8 cellular contexts compared by ENCODE assay signal in genomic region chr6:26126394-26127221, GRCh38. TPM values are rescaled to one million over a fixed set of nuclear protein-coding genes. Genes with fewer than 3 reads are reported as not detected.
DNase-seq lines count a peak whose midpoint lies in the region; ATAC-seq and TF ChIP-seq lines count a peak whose summit lies in the region.

No MANE protein-coding gene starts in this region.

- peaks cover 33 to 53% (median 41%) of the 10 kb centered on the region in 11 experiments for H3K36me3 ChIP-seq in BLaER1 treated with 17β-estradiol and CSF1 and Interleukin-3, amounts not matched to agents 10 nM and 100 nM
- peaks cover 9% of the 10 kb centered on the region for H3K36me3 ChIP-seq in muscle layer of colon (ENCODE audit: insufficient read depth, low read length)

- no peak for TF ChIP-seq CTCF in cardiac fibroblast (IDR thresholded peaks at IDR 0.05; ENCODE audit: low read depth, low read length)

- no peaks in the 10 kb centered on the region for H3K27me3 ChIP-seq in BLaER1 treated with 17β-estradiol and CSF1 and Interleukin-3, amounts not matched to agents 10 nM and 100 nM
- H3K27me3 ChIP-seq in muscle layer of colon (ENCODE audit: control insufficient read depth in 1 of 2, insufficient read depth in 2 of 2, low read length in 2 of 2): no peaks in the 10 kb centered on the region

- no peak for ATAC-seq in GM18858 (IDR thresholded peaks at IDR 0.05; ENCODE audit: unreplicated experiment)
- ATAC-seq in HG02938 (IDR thresholded peaks at IDR 0.05; ENCODE audit: unreplicated experiment): no peak
- ATAC-seq in HG03039 (IDR thresholded peaks at IDR 0.05; ENCODE audit: unreplicated experiment): no peak

- 0 out of 22 replicates have a peak, but pooled peaks cover 0 to 8% (median 0%) of the 10 kb centered on the region in 11 experiments for H3K9me3 ChIP-seq in BLaER1 treated with 17β-estradiol and CSF1 and Interleukin-3, amounts not matched to agents 10 nM and 100 nM (replicated peaks in 1 of 11)
- no peaks in the 10 kb centered on the region for H3K9me3 ChIP-seq in muscle layer of colon (ENCODE audit: low read length)

- H3K9ac ChIP-seq in BLaER1 treated with 17β-estradiol and CSF1 and Interleukin-3, amounts not matched to agents 10 nM and 100 nM: peak overlapping the region; percentile 93 to 99 (median 95)
- peak overlapping the region; percentile 99 for H3K9ac ChIP-seq in muscle layer of colon (ENCODE audit: low read length)

- H4K20me1 ChIP-seq in BLaER1 treated with 17β-estradiol and CSF1 and Interleukin-3, amounts not matched to agents 10 nM and 100 nM: peaks cover 45 to 76% (median 63%) of the 10 kb centered on the region in 11 experiments

- H3K27ac ChIP-seq in BLaER1 treated with 17β-estradiol and CSF1 and Interleukin-3, amounts not matched to agents 10 nM and 100 nM: peak overlapping the region; percentile 69 to 99 (median 97); a peak in 21 of 22 replicates
- peak overlapping the region; percentile 76 for H3K27ac ChIP-seq in muscle layer of colon (ENCODE audit: low read depth, low read length)

- peaks cover 29 to 58% (median 33%) of the 10 kb centered on the region in 10 experiments for H3K4me1 ChIP-seq in BLaER1 treated with 17β-estradiol and CSF1 and Interleukin-3, amounts not matched to agents 10 nM and 100 nM
- H3K4me1 ChIP-seq in muscle layer of colon (ENCODE audit: insufficient read depth, low read length): peaks cover 48% of the 10 kb centered on the region

- peak overlapping the region; percentile 71 to 96 (median 87) for H3K4me3 ChIP-seq in BLaER1 treated with 17β-estradiol and CSF1 and Interleukin-3, amounts not matched to agents 10 nM and 100 nM
- H3K4me3 ChIP-seq in Jurkat, Clone E6-1 (ENCODE audit: low read length): peak overlapping the region; percentile 71
- H3K4me3 ChIP-seq in cardiac fibroblast (replicated peaks in 1 of 2; ENCODE audit: low read depth in 2 of 2, low read length in 2 of 2) (peak overlapping the region; percentile 91 to 93), muscle layer of colon (ENCODE audit: low read depth in 1 of 2, low read length in 2 of 2) (peak overlapping the region; percentile 78 to 86)

- H3K4me2 ChIP-seq in BLaER1 treated with 17β-estradiol and CSF1 and Interleukin-3, amounts not matched to agents 10 nM and 100 nM: peak overlapping the region; percentile 84 to 95 (median 87)

- DNase-seq in Jurkat, Clone E6-1 (ENCODE audit: low read depth, low spot score): no peak
- DNase-seq in cardiac fibroblast (ENCODE audit: low read depth in 2 of 2) (peak in 1 of 2 donors; percentile 70), inferior parietal cortex (ENCODE audit: extremely low spot score) (no peak)

RNA-seq across cellular contexts. Expression of gene HFE, which starts 39.4 kb away (rescaled TPM):
- polyA plus RNA-seq in Jurkat, Clone E6-1 (2012; ENCODE audit: insufficient read depth, insufficient read length): not detected
